Comparison of ENCODE assay signal across 23 cellular contexts in the genomic region with DNA sequence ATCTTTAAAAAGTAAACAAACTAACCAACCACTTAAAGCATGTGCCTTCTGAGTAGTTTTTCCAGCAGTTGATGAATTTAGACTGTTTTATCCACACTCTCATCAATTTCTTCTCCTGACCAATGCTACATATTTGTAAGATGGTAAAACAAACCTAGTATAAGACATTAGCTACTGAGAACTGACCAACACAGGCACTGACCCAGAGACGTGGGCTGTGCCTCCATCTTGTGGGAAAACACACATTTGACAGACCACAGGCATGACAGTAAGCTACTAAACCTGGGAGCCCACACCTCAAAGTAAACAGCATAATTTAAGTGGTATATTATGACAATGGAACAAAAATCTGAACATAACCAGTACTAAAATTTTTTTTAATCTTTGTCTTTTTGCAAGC.
DNase-seq lines count a peak whose midpoint lies in the region; ATAC-seq and TF ChIP-seq lines count a peak whose summit lies in the region.
"Had no signal": no experiment of that assay in that cellular context is flagged by ENCODE, and none has a peak within 500 bp of the region (broad histone marks: within the 10 kb centered on the region; RNA-seq: fewer than 3 reads in every experiment).

No MANE protein-coding gene starts in this region.

- no peak for TF ChIP-seq CTCF in MCF 10A (IDR thresholded peaks at IDR 0.05; ENCODE audit: unreplicated experiment)
- no peak for TF ChIP-seq CTCF in breast epithelium (IDR thresholded peaks at IDR 0.05)
- TF ChIP-seq CTCF in PC-3 (conservative IDR thresholded peaks at IDR 0.05; ENCODE audit: low read depth, low read length) = no peak
- peak; percentile 12 for TF ChIP-seq CTCF in endodermal cell (conservative IDR thresholded peaks at IDR 0.05)
- no peak for TF ChIP-seq CTCF in smooth muscle cell (IDR thresholded peaks at IDR 0.05; ENCODE audit: borderline replicate concordance, insufficient read depth, poor library complexity, severe bottlenecking)

- H3K4me1 Mint-ChIP-seq in MCF 10A (ENCODE audit: insufficient read depth, unreplicated experiment) = peaks cover 11% of the 10 kb centered on the region
- peaks cover 3% of the 10 kb centered on the region for H3K4me1 Mint-ChIP-seq in endodermal cell
- H3K4me1 Mint-ChIP-seq: naive thymus-derived CD4-positive, alpha-beta T cell had no signal

- H3K27me3 Mint-ChIP-seq in MCF 10A (ENCODE audit: insufficient read depth, unreplicated experiment) (no peaks in the 10 kb centered on the region), endodermal cell (ENCODE audit: insufficient read depth) (no peaks in the 10 kb centered on the region)
- H3K27me3 Mint-ChIP-seq: naive thymus-derived CD4-positive, alpha-beta T cell; type B pancreatic cell had no signal

- H3K79me2 ChIP-seq in PC-3 (ENCODE audit: low read length) = no peaks in the 10 kb centered on the region
- H3K79me2 ChIP-seq in smooth muscle cell (ENCODE audit: low read depth) = no peaks in the 10 kb centered on the region

- H3K4me1 ChIP-seq in breast epithelium (no peaks in the 10 kb centered on the region), PC-3 (ENCODE audit: insufficient read depth, low read length) (peaks cover 6% of the 10 kb centered on the region), endodermal cell (ENCODE audit: control insufficient read depth, insufficient read depth, low read length) (peaks cover 4% of the 10 kb centered on the region), smooth muscle cell (ENCODE audit: low read depth) (peaks cover 19% of the 10 kb centered on the region)
- H3K4me1 ChIP-seq: A549, BLaER1, Caco-2, colonic mucosa had no signal

- no peak for ATAC-seq in PC-3
- ATAC-seq: A549; activated naive CD4-positive, alpha-beta T cell treated with anti-CD3 and anti-CD28 coated beads, Interleukin-2, amount 50 U/mL, for 72 hours; naive thymus-derived CD4-positive, alpha-beta T cell had no signal

- H3K27me3 ChIP-seq in breast epithelium (no peaks in the 10 kb centered on the region), PC-3 (ENCODE audit: low read length) (peaks cover 18% of the 10 kb centered on the region; the same call in 1 of the 2 replicates), endodermal cell (ENCODE audit: control insufficient read depth, insufficient read depth, low read length, poor library complexity, severe bottlenecking) (no peaks in the 10 kb centered on the region), smooth muscle cell (ENCODE audit: low read depth) (no peaks in the 10 kb centered on the region)
- H3K27me3 ChIP-seq: BLaER1, colonic mucosa, ovary, right atrium auricular region, stomach had no signal

- no peaks in the 10 kb centered on the region for H3K36me3 ChIP-seq in breast epithelium
- H3K36me3 ChIP-seq in PC-3 (ENCODE audit: low read depth, low read length) = no peaks in the 10 kb centered on the region
- H3K36me3 ChIP-seq in endodermal cell (ENCODE audit: control insufficient read depth, insufficient read depth, low read length) = no peaks in the 10 kb centered on the region
- no peaks in the 10 kb centered on the region for H3K36me3 ChIP-seq in smooth muscle cell (ENCODE audit: low read depth)
- H3K36me3 ChIP-seq: BLaER1, colonic mucosa, ovary, right atrium auricular region, stomach had no signal

- H2AFZ ChIP-seq in PC-3 (ENCODE audit: low read length) (no peak overlapping the region), smooth muscle cell (ENCODE audit: low read depth) (no peak overlapping the region)

- intact Hi-C loops in MCF 10A (cut with micrococcal nuclease) (no loop called here), breast epithelium (cut with DNase I; ENCODE audit: low total_unique reads) (loop anchor here (5.0 kb wide), 1 partner anchor 972 kb away; no protein-coding TSS in a partner anchor), PC-3 (cut with micrococcal nuclease) (no loop called here)

- H3K9me3 ChIP-seq in breast epithelium (no peaks in the 10 kb centered on the region), PC-3 (ENCODE audit: low read length) (no peaks in the 10 kb centered on the region), endodermal cell (ENCODE audit: control insufficient read depth, low read length) (no peaks in the 10 kb centered on the region), smooth muscle cell (replicated peaks; ENCODE audit: low read depth) (no peaks in the 10 kb centered on the region)
- H3K9me3 ChIP-seq: A549, BLaER1, Caco-2, colonic mucosa, ovary, right atrium auricular region, stomach had no signal

- no TSS peak for BruUV-seq in MCF 10A (replicated peaks; lab: Mats Ljungman, UMichigan)
- BruUV-seq in PC-3 (replicated peaks; lab: Mats Ljungman, UMichigan) = no TSS peak

- no peak overlapping the region for H3K4me2 ChIP-seq in PC-3 (ENCODE audit: low read length)
- peak overlapping the region; percentile 59 for H3K4me2 ChIP-seq in smooth muscle cell
- H3K4me2 ChIP-seq: A549, BLaER1 had no signal

- DNase-seq in MCF 10A (ENCODE audit: unreplicated experiment) (peak; percentile 5), breast epithelium (ENCODE audit: low spot score in 2 of 2) (no peak), PC-3 (no peak), endodermal cell (no peak), smooth muscle cell (lab: John Stamatoyannopoulos, UW; ENCODE audit: unreplicated experiment) (no peak), NCI-H1105 (lab: John Stamatoyannopoulos, UW) (no peak), NCI-H345 treated with DMSO at 0.1 percent for 48 hours (lab: John Stamatoyannopoulos, UW; ENCODE audit: unreplicated experiment) (no peak), NCI-H2029 (lab: John Stamatoyannopoulos, UW) (no peak)
- DNase-seq: activated CD4-positive, alpha-beta T cell treated with anti-CD3 and anti-CD28 coated beads for 4 hours; aorta; Caco-2; colonic mucosa; naive thymus-derived CD4-positive, alpha-beta T cell; NCI-H526; ovary; stomach had no signal

- no peak overlapping the region for H3K4me3 ChIP-seq in breast epithelium
- no peak overlapping the region for H3K4me3 ChIP-seq in PC-3 (ENCODE audit: low read length)
- no peak overlapping the region for H3K4me3 ChIP-seq in endodermal cell (ENCODE audit: low read length)
- no peak overlapping the region for H3K4me3 ChIP-seq in smooth muscle cell
- H3K4me3 ChIP-seq: A549, BLaER1, colonic mucosa, ovary, right atrium auricular region, stomach had no signal

- H3F3A ChIP-seq in PC-3 (ENCODE audit: low read length, unreplicated experiment) (no peaks in the 10 kb centered on the region), smooth muscle cell (ENCODE audit: low read depth) (no peaks in the 10 kb centered on the region)

- H4K20me1 ChIP-seq in PC-3 (ENCODE audit: low read length) (no peaks in the 10 kb centered on the region), smooth muscle cell (ENCODE audit: low read depth) (no peaks in the 10 kb centered on the region)
- H4K20me1 ChIP-seq: BLaER1 had no signal

- H3K27ac Mint-ChIP-seq in MCF 10A (ENCODE audit: low read depth, unreplicated experiment) (no peak overlapping the region), endodermal cell (no peak overlapping the region)
- H3K27ac Mint-ChIP-seq: activated naive CD4-positive, alpha-beta T cell treated with anti-CD3 and anti-CD28 coated beads, Interleukin-2, amount 50 U/mL, for 72 hours; activated T-helper 1 cell treated with anti-CD3 and anti-CD28 coated beads, Interleukin-12 subunit alpha, Interleukin-12 subunit beta, Interleukin-2, Interleukin-4 antibody, amounts not matched to agents 30 ng/mL and 10 ng/mL and 1 ng/mL, durations not matched to agents 14 hours and 24 hours and 36 hours; naive thymus-derived CD4-positive, alpha-beta T cell; type B pancreatic cell had no signal

- POLR2A ChIA-PET in MCF 10A (lab: Yijun Ruan, JAX) (no interaction called here), PC-3 (lab: Charles Lee; ENCODE audit: unreplicated experiment) (no interaction called here)

- no peak for TF ChIP-seq POLR2A in breast epithelium (IDR thresholded peaks at IDR 0.05)

- H3K9ac ChIP-seq in PC-3 (ENCODE audit: low read length) = no peak overlapping the region
- no peak overlapping the region for H3K9ac ChIP-seq in endodermal cell (ENCODE audit: extremely low read depth, low read length, poor library complexity, severe bottlenecking)
- no peak overlapping the region for H3K9ac ChIP-seq in smooth muscle cell (ENCODE audit: low read depth)
- H3K9ac ChIP-seq: BLaER1 had no signal

- WGBS in endodermal cell (ENCODE audit: insufficient coverage in 1 of 2, insufficient read length in 1 of 2), 2 experiments = 88 to 100% methylated on average over 1 of the region's 1 CpG
- 35% methylated on average over 1 of the region's 1 CpG for WGBS in smooth muscle cell (ENCODE audit: low lambda C conversion rate)

- H3K9me3 Mint-ChIP-seq in MCF 10A (ENCODE audit: unreplicated experiment) (no peaks in the 10 kb centered on the region), endodermal cell (no peaks in the 10 kb centered on the region)
- H3K9me3 Mint-ChIP-seq: activated naive CD4-positive, alpha-beta T cell treated with anti-CD3 and anti-CD28 coated beads, Interleukin-2, amount 50 U/mL, for 72 hours; activated T-helper 1 cell treated with anti-CD3 and anti-CD28 coated beads, Interleukin-12 subunit alpha, Interleukin-12 subunit beta, Interleukin-2, Interleukin-4 antibody, amounts not matched to agents 30 ng/mL and 10 ng/mL and 1 ng/mL, durations not matched to agents 14 hours and 24 hours and 36 hours; type B pancreatic cell had no signal

- no peak overlapping the region for H3K27ac ChIP-seq in breast epithelium
- H3K27ac ChIP-seq in PC-3 (ENCODE audit: low read length) = peak overlapping the region; percentile 32; the same call in 1 of the 2 replicates
- no peak overlapping the region for H3K27ac ChIP-seq in endodermal cell (ENCODE audit: low read depth, low read length)
- peak overlapping the region; percentile 58 for H3K27ac ChIP-seq in smooth muscle cell (ENCODE audit: low read depth)
- H3K27ac ChIP-seq: A549, BLaER1, colonic mucosa, HL-60, ovary, stomach had no signal

- H3K4me3 Mint-ChIP-seq in MCF 10A (ENCODE audit: unreplicated experiment) (no peak overlapping the region), endodermal cell (no peak overlapping the region)
- H3K4me3 Mint-ChIP-seq: activated T-helper 1 cell treated with anti-CD3 and anti-CD28 coated beads, Interleukin-12 subunit alpha, Interleukin-12 subunit beta, Interleukin-2, Interleukin-4 antibody, amounts not matched to agents 30 ng/mL and 10 ng/mL and 1 ng/mL, durations not matched to agents 14 hours and 24 hours and 36 hours; naive thymus-derived CD4-positive, alpha-beta T cell; type B pancreatic cell had no signal

- no peaks in the 10 kb centered on the region for H3K36me3 Mint-ChIP-seq in MCF 10A (ENCODE audit: insufficient read depth, unreplicated experiment)
- no peaks in the 10 kb centered on the region for H3K36me3 Mint-ChIP-seq in endodermal cell (ENCODE audit: low read depth)
- H3K36me3 Mint-ChIP-seq: activated naive CD4-positive, alpha-beta T cell treated with anti-CD3 and anti-CD28 coated beads, Interleukin-2, amount 50 U/mL, for 72 hours; naive thymus-derived CD4-positive, alpha-beta T cell; type B pancreatic cell had no signal

- CTCF ChIA-PET in MCF 10A (lab: Yijun Ruan, JAX) = interaction anchor here (0.6 kb wide), 1 partner anchor 1185 kb away, joined by 3 read pairs; no protein-coding TSS in a partner anchor
- CTCF ChIA-PET in PC-3 (lab: Charles Lee) = no interaction called here

- no peaks in the 10 kb centered on the region for H3K9me2 ChIP-seq in PC-3 (replicated peaks; ENCODE audit: low read length)

Comparison
In these comparisons a context has a peak if more than half of its experiments do, and no peak if none do; other contexts are left out.
1. H3K27ac ChIP-seq: peak in PC-3 (single experiment) and smooth muscle cell (single experiment); none in breast epithelium (0 of 2) and endodermal cell (single experiment).